ENCODE assay signal across 7 cellular contexts in the genomic region with DNA sequence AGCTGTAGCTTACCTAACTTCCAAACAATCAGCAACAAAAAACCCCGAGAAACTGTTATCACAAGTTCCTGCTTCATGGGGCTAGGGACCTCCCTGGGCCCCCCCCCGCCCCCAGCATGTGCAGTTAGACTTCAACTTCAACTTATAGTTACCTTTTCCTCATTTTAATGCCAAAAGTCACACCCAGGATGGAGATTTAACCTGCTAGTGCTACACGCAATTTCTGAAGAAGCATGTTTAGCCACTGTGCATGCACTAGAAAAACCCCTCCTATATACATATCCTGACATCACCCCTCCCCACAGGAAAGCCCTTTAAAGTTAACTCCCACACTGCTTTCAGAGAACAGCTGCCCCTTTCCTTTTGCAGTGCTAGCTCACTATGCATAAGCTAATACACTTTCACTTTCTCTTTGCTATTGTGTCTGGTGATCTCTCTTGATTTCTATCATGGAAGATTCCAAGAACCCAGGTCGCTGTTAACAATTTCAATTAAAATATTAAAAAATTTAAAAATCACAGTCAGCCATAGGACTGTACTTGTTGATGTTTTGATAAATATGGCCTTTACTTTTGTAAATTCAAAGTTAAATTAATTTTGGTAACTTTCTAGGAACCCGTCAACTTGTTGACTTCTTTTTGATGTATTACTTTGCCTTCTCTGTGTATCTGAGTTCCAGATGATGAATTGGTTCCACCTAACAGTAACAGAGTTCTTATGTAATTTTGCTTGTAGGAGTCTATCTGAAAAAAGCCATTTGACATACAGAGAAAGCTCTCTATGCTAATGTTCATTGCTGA.
A peak's percentile ranks its signal among the peaks of the same experiment; 100 is the strongest.
DNase-seq lines count a peak whose midpoint lies in the region; ATAC-seq and TF ChIP-seq lines count a peak whose summit lies in the region.

No MANE protein-coding gene starts in this region.

- H3K27ac ChIP-seq in PC-9 (peak overlapping the region; percentile 70; the same call in 1 of the 2 replicates), adrenal gland (peak overlapping the region in 4 of 5 donors; percentile 21 to 70 (median 44)), left lung (peak overlapping the region; percentile 9 to 83)

- TF ChIP-seq CTCF in PC-9 (conservative IDR thresholded peaks at IDR 0.05) (no peak), adrenal gland (IDR thresholded peaks at IDR 0.05) (no peak), left lung (IDR thresholded peaks at IDR 0.05) (no peak)

- no peak overlapping the region for H3K4me2 ChIP-seq in PC-9

- H3K36me3 ChIP-seq in PC-9 (ENCODE audit: low read depth): peaks cover 28% of the 10 kb centered on the region
- peaks cover 0 to 36% of the 10 kb centered on the region in 2 donors for H3K36me3 ChIP-seq in adrenal gland (replicated peaks in 1 of 2)
- peaks cover 0 to 51% of the 10 kb centered on the region in 2 donors for H3K36me3 ChIP-seq in left lung

- no peaks in the 10 kb centered on the region for H3K27me3 ChIP-seq in PC-9 (ENCODE audit: insufficient read depth, low read depth)
- no peaks in the 10 kb centered on the region for H3K27me3 ChIP-seq in adrenal gland
- no peaks in the 10 kb centered on the region for H3K27me3 ChIP-seq in left lung

- H3K4me1 ChIP-seq in PC-9 (replicated peaks; ENCODE audit: insufficient read depth) (peaks cover 19% of the 10 kb centered on the region), adrenal gland (replicated peaks in 1 of 2) (peaks cover 12 to 36% of the 10 kb centered on the region in 2 donors), left lung (peaks cover 7 to 86% of the 10 kb centered on the region in 2 donors)

- H3K9me3 ChIP-seq in PC-9 (ENCODE audit: insufficient read depth, low read depth): no peaks in the 10 kb centered on the region
- H3K9me3 ChIP-seq in adrenal gland (replicated peaks in 1 of 3): no peaks in the 10 kb centered on the region
- H3K9me3 ChIP-seq in left lung: no peaks in the 10 kb centered on the region

- H3K9me2 ChIP-seq in PC-9 (ENCODE audit: insufficient read depth): no peaks in the 10 kb centered on the region

- intact Hi-C loops in PC-9 (cut with micrococcal nuclease; ENCODE audit: unreplicated experiment) (no loop called here), adrenal gland (cut with DNase I) (no loop called here), left lung (cut with DNase I) (no loop called here)

- H4K20me1 ChIP-seq in PC-9 (ENCODE audit: insufficient read depth): peaks cover 13% of the 10 kb centered on the region

- peaks cover 26% of the 10 kb centered on the region for H3K79me2 ChIP-seq in PC-9 (ENCODE audit: low read depth)

- ATAC-seq in GM19035 (IDR thresholded peaks at IDR 0.05; ENCODE audit: unreplicated experiment): peak; percentile 91
- ATAC-seq in HG02938 (IDR thresholded peaks at IDR 0.05; ENCODE audit: unreplicated experiment): peak; percentile 93
- ATAC-seq in left lung: peak; percentile 75
- peak; percentile 83 for ATAC-seq in stimulated activated naive CD8-positive, alpha-beta T cell treated with anti-CD3 and anti-CD28 coated beads, Interleukin-15, Interleukin-2, amounts not matched to agents 100 U/mL and 50 U/mL, for 24 hours

- DNase-seq in PC-9: no peak
- no peak for DNase-seq in adrenal gland
- DNase-seq in left lung: no peak
- DNase-seq in stimulated activated naive CD8-positive, alpha-beta T cell treated with anti-CD3 and anti-CD28 coated beads, Interleukin-15, Interleukin-2, amounts not matched to agents 100 U/mL and 50 U/mL, for 24 hours: peak; percentile 59
- DNase-seq in GOT3 (lab: John Stamatoyannopoulos, UW): no peak

- 24 to 37% (median 35%) methylated on average over 5 of the region's 5 CpGs for WGBS in adrenal gland, 4 donors

- CTCF ChIA-PET in PC-9 (lab: Charles Lee): interaction anchor here (0.6 to 1.0 kb wide), 2 partner anchors 124 to 434 kb away, joined by 3 to 5 read pairs; no protein-coding TSS in a partner anchor

- POLR2A ChIA-PET in PC-9 (lab: Charles Lee; ENCODE audit: unreplicated experiment): interaction anchor here (0.5 to 0.6 kb wide), 3 partner anchors 46 to 136 kb away, joined by 3 to 5 read pairs (median 3); no protein-coding TSS in a partner anchor

- TF ChIP-seq POLR2A in adrenal gland (IDR thresholded peaks at IDR 0.05): no peak

- no peak overlapping the region for H3K4me3 ChIP-seq in PC-9
- peak overlapping the region in 1 of 4 donors; percentile 30 for H3K4me3 ChIP-seq in adrenal gland
- H3K4me3 ChIP-seq in left lung: peak overlapping the region in 1 of 2 donors; percentile 13

- H2AFZ ChIP-seq in PC-9: no peak overlapping the region

- peaks cover 25% of the 10 kb centered on the region for H3F3A ChIP-seq in PC-9 (ENCODE audit: insufficient read depth, low read depth)

- BruUV-seq in PC-9 (replicated peaks; lab: Mats Ljungman, UMichigan): no TSS peak
